ENCODE assay signal across 12 cellular contexts in genomic region chr15:72889545-72889944, GRCh38.
DNase-seq lines count a peak whose midpoint lies in the region; ATAC-seq lines count a peak whose summit lies in the region.
"Had no signal": no experiment of that assay in that cellular context is flagged by ENCODE, and none has a peak within 500 bp of the region (broad histone marks: within the 10 kb centered on the region; RNA-seq: fewer than 3 reads in every experiment).

No MANE protein-coding gene starts in this region.

- no peak for ATAC-seq in HG03045 (IDR thresholded peaks at IDR 0.05; ENCODE audit: unreplicated experiment)
- ATAC-seq: HepG2 had no signal

- DNase-seq in SK-N-DZ (ENCODE audit: low spot score) (peak; percentile 35), mesenchymal stem cell (no peak), NCI-H128 (lab: John Stamatoyannopoulos, UW; ENCODE audit: unreplicated experiment) (no peak), Ammon's horn (ENCODE audit: low spot score) (no peak)
- DNase-seq: CD4-positive, CD25-positive, alpha-beta regulatory T cell; DMS79; HCEC 1CT; HFFc6 had no signal

- H3K9me3 ChIP-seq in BLaER1 treated with 17β-estradiol and CSF1 and Interleukin-3, amounts not matched to agents 10 nM and 100 nM (replicated peaks in 1 of 11), result peaks cover 0 to 5% (median 0%) of the 10 kb centered on the region in 11 experiments; a peak in 1 of 22 replicates
- no peaks in the 10 kb centered on the region for H3K9me3 ChIP-seq in mesenchymal stem cell (ENCODE audit: control insufficient read depth, low read length)

- 90% methylated on average over 4 of the region's 5 CpGs for WGBS in mesenchymal stem cell

- H3K18ac ChIP-seq in mesenchymal stem cell (ENCODE audit: low read depth in 1 of 2, low read length in 2 of 2), result no peak overlapping the region

- H3K9ac ChIP-seq in BLaER1 treated with 17β-estradiol and CSF1 and Interleukin-3, amounts not matched to agents 10 nM and 100 nM, result no peak overlapping the region
- no peak overlapping the region for H3K9ac ChIP-seq in mesenchymal stem cell (ENCODE audit: low read length)

- H2AFZ ChIP-seq in ACC112 (ENCODE audit: low read length, unreplicated experiment) (no peak overlapping the region), mesenchymal stem cell (ENCODE audit: low read depth, low read length) (no peak overlapping the region)

- H3K79me1 ChIP-seq in mesenchymal stem cell (replicated peaks; ENCODE audit: low read length, poor library complexity, severe bottlenecking), result no peaks in the 10 kb centered on the region

- no peaks in the 10 kb centered on the region for H4K20me1 ChIP-seq in BLaER1 treated with 17β-estradiol and CSF1 and Interleukin-3, amounts not matched to agents 10 nM and 100 nM

- H2BK120ac ChIP-seq in mesenchymal stem cell (ENCODE audit: low read depth, low read length), result no peak overlapping the region

- H2BK15ac ChIP-seq in mesenchymal stem cell (ENCODE audit: low read depth, poor library complexity, severe bottlenecking), result no peak overlapping the region

- H2BK5ac ChIP-seq in mesenchymal stem cell (ENCODE audit: low read depth, low read length, poor library complexity, severe bottlenecking), result no peak overlapping the region

- H3K27me3 ChIP-seq in ACC112 (ENCODE audit: insufficient read depth, low read length) (no peaks in the 10 kb centered on the region), mesenchymal stem cell (ENCODE audit: control insufficient read depth in 1 of 2, insufficient read depth in 1 of 2, low read length in 2 of 2) (no peaks in the 10 kb centered on the region)
- H3K27me3 ChIP-seq in BLaER1 treated with 17β-estradiol and CSF1 and Interleukin-3, amounts not matched to agents 10 nM and 100 nM, result no peaks in the 10 kb centered on the region

- H2BK12ac ChIP-seq in mesenchymal stem cell (ENCODE audit: low read length in 2 of 2), result no peak overlapping the region

- H3K4me1 ChIP-seq in ACC112 (ENCODE audit: control insufficient read depth, insufficient read depth, low read length, unreplicated experiment), result no peaks in the 10 kb centered on the region
- peaks cover 10 to 17% (median 14%) of the 10 kb centered on the region in 10 experiments; a peak in 19 of 20 replicates for H3K4me1 ChIP-seq in BLaER1 treated with 17β-estradiol and CSF1 and Interleukin-3, amounts not matched to agents 10 nM and 100 nM
- peaks cover 2% of the 10 kb centered on the region for H3K4me1 ChIP-seq in mesenchymal stem cell (ENCODE audit: control insufficient read depth, insufficient read depth, low read depth, low read length)

- H3K27ac ChIP-seq in ACC112 (ENCODE audit: low read depth, low read length) (no peak overlapping the region), mesenchymal stem cell (ENCODE audit: low read length, poor library complexity, severe bottlenecking) (no peak overlapping the region)
- H3K27ac ChIP-seq in BLaER1 treated with 17β-estradiol and CSF1 and Interleukin-3, amounts not matched to agents 10 nM and 100 nM, result no peak overlapping the region

- H3K4me3 ChIP-seq in ACC112 (ENCODE audit: low read depth, low read length) (peak overlapping the region; percentile 40), mesenchymal stem cell (ENCODE audit: insufficient read depth in 1 of 2, low read depth in 1 of 2, low read length in 2 of 2) (peak overlapping the region in 1 of 2 experiments; percentile 48)
- no peak overlapping the region for H3K4me3 ChIP-seq in BLaER1 treated with 17β-estradiol and CSF1 and Interleukin-3, amounts not matched to agents 10 nM and 100 nM

- no peaks in the 10 kb centered on the region for H3K79me2 ChIP-seq in ACC112 (ENCODE audit: control insufficient read depth, insufficient read depth, low read length, unreplicated experiment)

- H3K4me2 ChIP-seq in BLaER1 treated with 17β-estradiol and CSF1 and Interleukin-3, amounts not matched to agents 10 nM and 100 nM, result peak overlapping the region; percentile 34 to 72 (median 49)
- H3K4me2 ChIP-seq in mesenchymal stem cell (ENCODE audit: low read length, poor library complexity, severe bottlenecking), result no peak overlapping the region

- no peak overlapping the region for H3K4ac ChIP-seq in mesenchymal stem cell (ENCODE audit: low read depth in 1 of 2, low read length in 2 of 2)

- H3K36me3 ChIP-seq in ACC112 (ENCODE audit: insufficient read depth, low read length) (no peaks in the 10 kb centered on the region), mesenchymal stem cell (ENCODE audit: control insufficient read depth in 1 of 2, insufficient read depth in 2 of 2, low read depth in 1 of 2, low read length in 2 of 2) (no peaks in the 10 kb centered on the region)
- H3K36me3 ChIP-seq in BLaER1 treated with 17β-estradiol and CSF1 and Interleukin-3, amounts not matched to agents 10 nM and 100 nM, result no peaks in the 10 kb centered on the region

- H3K14ac ChIP-seq in mesenchymal stem cell (ENCODE audit: low read length in 2 of 2), result no peak overlapping the region

- no peak overlapping the region for H2AK5ac ChIP-seq in mesenchymal stem cell (ENCODE audit: low read length, severe bottlenecking)

- no peak overlapping the region for H4K8ac ChIP-seq in mesenchymal stem cell (ENCODE audit: low read length)

- H4K91ac ChIP-seq in mesenchymal stem cell (ENCODE audit: low read length), result peak overlapping the region; percentile 18

- no peak overlapping the region for H3K23ac ChIP-seq in mesenchymal stem cell (ENCODE audit: low read length in 2 of 2)
